ENCODE assay signal across 22 cellular contexts in genomic region chr17:13283606-13284005, GRCh38.
"Had no signal": no experiment of that assay in that cellular context is flagged by ENCODE, and none has a peak within 500 bp of the region (broad histone marks: within the 10 kb centered on the region; RNA-seq: fewer than 3 reads in every experiment).

No MANE protein-coding gene starts in this region.

- H3K4me3 Mint-ChIP-seq: naive thymus-derived CD4-positive, alpha-beta T cell; nephron progenitor cell; stimulated activated naive B cell treated with anti-CD40 and anti-IgM and Interleukin-4, amounts not matched to agents 10 μg/mL and 1 μg/mL and 100 μg/mL, for 72 hours; stimulated activated naive CD8-positive, alpha-beta T cell treated with anti-CD3 and anti-CD28 coated beads, Interleukin-15, amount 100 ng/mL, for 72 hours had no signal

- H3K9me3 Mint-ChIP-seq: nephron progenitor cell; stimulated activated naive CD8-positive, alpha-beta T cell treated with anti-CD3 and anti-CD28 coated beads, Interleukin-15, amount 100 ng/mL, for 72 hours had no signal

- H3K4me1 Mint-ChIP-seq: naive thymus-derived CD4-positive, alpha-beta T cell; nephron progenitor cell; stimulated activated naive B cell treated with anti-CD40 and anti-IgM and Interleukin-4, amounts not matched to agents 10 μg/mL and 1 μg/mL and 100 μg/mL, for 72 hours; stimulated activated naive CD8-positive, alpha-beta T cell treated with anti-CD3 and anti-CD28 coated beads, Interleukin-15, amount 100 ng/mL, for 72 hours had no signal

- H3K27me3 Mint-ChIP-seq: stimulated activated naive B cell treated with anti-CD40 and anti-IgM and Interleukin-4, amounts not matched to agents 10 μg/mL and 1 μg/mL and 100 μg/mL, for 72 hours; stimulated activated naive CD8-positive, alpha-beta T cell treated with anti-CD3 and anti-CD28 coated beads, Interleukin-15, amount 100 ng/mL, for 72 hours had no signal

- H3K36me3 Mint-ChIP-seq: naive thymus-derived CD4-positive, alpha-beta T cell; stimulated activated naive B cell treated with anti-CD40 and anti-IgM and Interleukin-4, amounts not matched to agents 10 μg/mL and 1 μg/mL and 100 μg/mL, for 72 hours had no signal

- H3K27ac Mint-ChIP-seq: naive thymus-derived CD4-positive, alpha-beta T cell; nephron progenitor cell; stimulated activated naive B cell treated with anti-CD40 and anti-IgM and Interleukin-4, amounts not matched to agents 10 μg/mL and 1 μg/mL and 100 μg/mL, for 72 hours; stimulated activated naive CD8-positive, alpha-beta T cell treated with anti-CD3 and anti-CD28 coated beads, Interleukin-15, amount 100 ng/mL, for 72 hours had no signal

- H3K36me3 ChIP-seq: esophagus squamous epithelium, gastroesophageal sphincter, neutrophil, right atrium auricular region, sigmoid colon, tibial nerve, upper lobe of right lung, vagina had no signal

- ATAC-seq: gastroesophageal sphincter; left colon; naive thymus-derived CD4-positive, alpha-beta T cell; stimulated activated naive B cell treated with anti-CD40 and anti-IgM and Interleukin-4, amounts not matched to agents 10 μg/mL and 1 μg/mL and 100 μg/mL, for 72 hours; stimulated activated naive CD8-positive, alpha-beta T cell treated with anti-CD3 and anti-CD28 coated beads, Interleukin-15, amount 100 ng/mL, for 72 hours; upper lobe of right lung had no signal

- H3K27me3 ChIP-seq: esophagus squamous epithelium, gastroesophageal sphincter, neutrophil, right atrium auricular region, sigmoid colon, testis, tibial nerve, upper lobe of right lung, vagina had no signal

- DNase-seq: effector memory CD4-positive, alpha-beta T cell; esophagus squamous epithelium; foreskin fibroblast; glutamatergic neuron; left colon; naive thymus-derived CD4-positive, alpha-beta T cell; nephron progenitor cell; posterior cingulate gyrus; sigmoid colon; stimulated activated CD4-positive, alpha-beta T cell treated with anti-CD3 and anti-CD28 coated beads, Interleukin-2, amount 100 ng/mL, for 24 hours; stimulated activated CD4-positive, alpha-beta T cell treated with anti-CD3 and anti-CD28 coated beads, Interleukin-4, amount 100 ng/mL, for 4 hours; stimulated activated naive B cell treated with anti-CD40 and anti-IgM and Interleukin-4, amounts not matched to agents 10 μg/mL and 1 μg/mL and 100 μg/mL, for 72 hours; stimulated activated naive CD8-positive, alpha-beta T cell treated with anti-CD3 and anti-CD28 coated beads, Interleukin-15, amount 100 ng/mL, for 72 hours; testis; upper lobe of right lung had no signal

- H3K4me1 ChIP-seq: esophagus squamous epithelium, gastroesophageal sphincter, right atrium auricular region, sigmoid colon, testis, tibial nerve, upper lobe of right lung, vagina had no signal

- H3K27ac ChIP-seq: epithelial cell of prostate, esophagus squamous epithelium, gastroesophageal sphincter, neutrophil, right atrium auricular region, sigmoid colon, skin epidermis, testis, tibial nerve, upper lobe of right lung, vagina had no signal

- H3K9me3 ChIP-seq: esophagus squamous epithelium, gastroesophageal sphincter, neutrophil, right atrium auricular region, sigmoid colon, testis, tibial nerve, upper lobe of right lung, vagina had no signal

- H3K4me3 ChIP-seq: esophagus squamous epithelium, gastroesophageal sphincter, right atrium auricular region, sigmoid colon, skin epidermis, testis, tibial nerve, upper lobe of right lung, vagina had no signal
